8 cellular contexts compared by ENCODE assay signal in genomic region chr13:99265823-99266426, GRCh38. TPM values are rescaled to one million over a fixed set of nuclear protein-coding genes. Genes with fewer than 3 reads are reported as not detected.
DNase-seq lines count a peak whose midpoint lies in the region; ATAC-seq, FAIRE-seq and TF ChIP-seq lines count a peak whose summit lies in the region.

No MANE protein-coding gene starts in this region.

- no peak for ATAC-seq in GM21528 (IDR thresholded peaks at IDR 0.05; ENCODE audit: low FRiP score, unreplicated experiment)

- no peaks in the 10 kb centered on the region for H3K27me3 ChIP-seq in WERI-Rb-1 (ENCODE audit: insufficient read depth, low read depth, severe bottlenecking)

- peak; percentile 96 for FAIRE-seq in frontal cortex (lab: Jason Lieb, UNC)

- TF ChIP-seq CTCF in AG09309 (IDR thresholded peaks at IDR 0.05; ENCODE audit: control insufficient read depth, insufficient read depth, low read depth, low read length, missing control alignments) (peak; percentile 65), GM10266 (IDR thresholded peaks at IDR 0.05; ENCODE audit: control insufficient read depth, insufficient read depth, low read depth, missing control alignments) (peak; percentile 60), WERI-Rb-1 (IDR thresholded peaks at IDR 0.05; ENCODE audit: low read depth, low read length) (peak; percentile 58), retinal pigment epithelial cell (conservative IDR thresholded peaks at IDR 0.05; ENCODE audit: low read depth, low read length) (peak; percentile 70)

- no peaks in the 10 kb centered on the region for H3K9me3 ChIP-seq in WERI-Rb-1 (ENCODE audit: severe bottlenecking)

- H3K4me3 ChIP-seq in AG09309 (ENCODE audit: control insufficient read depth, low read depth, low read length) (no peak overlapping the region), WERI-Rb-1 (ENCODE audit: low read depth, low read length) (no peak overlapping the region), retinal pigment epithelial cell (ENCODE audit: low read length) (no peak overlapping the region)

- peaks cover 11% of the 10 kb centered on the region for H3K36me3 ChIP-seq in WERI-Rb-1

- no peak overlapping the region for H3K27ac ChIP-seq in WERI-Rb-1

- no peak for DNase-seq in AG09309 (ENCODE audit: low read depth)
- peak; percentile 33 for DNase-seq in GM10266 (ENCODE audit: extremely low spot score)
- DNase-seq in NCI-H1048 (lab: John Stamatoyannopoulos, UW), result peak; percentile 13
- peak; percentile 30 for DNase-seq in WERI-Rb-1
- DNase-seq in frontal cortex (ENCODE audit: low spot score in 2 of 2), result peak in 1 of 2 donors; percentile 22
- DNase-seq in retinal pigment epithelial cell (ENCODE audit: low read depth), result peak; percentile 19
- no peak for DNase-seq in stimulated activated CD4-positive, alpha-beta T cell treated with anti-CD3 and anti-CD28 coated beads, Interleukin-4, amount 100 ng/mL, for 24 hours

RNA-seq across cellular contexts. Expression of gene GPR18, which starts 7.7 kb away (rescaled TPM):
- not detected for total RNA-seq in frontal cortex

RNA-seq across cellular contexts. Expression of gene GPR183, which starts 41.3 kb away (rescaled TPM):
- total RNA-seq in frontal cortex, result 0.82 TPM

Comparison
In these comparisons a context has a peak if more than half of its experiments do, and no peak if none do; other contexts are left out.
1. DNase-seq: peak in GM10266 (single experiment), NCI-H1048 (single experiment), WERI-Rb-1 (single experiment) and retinal pigment epithelial cell (single experiment); none in AG09309 (single experiment) and stimulated activated CD4-positive, alpha-beta T cell treated with anti-CD3 and anti-CD28 coated beads, Interleukin-4, amount 100 ng/mL, for 24 hours (single experiment).
2. Peak in every context shown above with its lines, with median percentiles within 50 percentile points of each other: CTCF ChIP-seq.